Comparison of ENCODE assay signal across 13 cellular contexts in genomic region chr20:21513181-21513663, GRCh38. TPM values are rescaled to one million over a fixed set of nuclear protein-coding genes. Genes with fewer than 3 reads are reported as not detected.
A peak's percentile ranks its signal among the peaks of the same experiment; 100 is the strongest.
DNase-seq lines count a peak whose midpoint lies in the region; ATAC-seq and TF ChIP-seq lines count a peak whose summit lies in the region.
"Had no signal": no experiment of that assay in that cellular context is flagged by ENCODE, and none has a peak within 500 bp of the region (broad histone marks: within the 10 kb centered on the region; RNA-seq: fewer than 3 reads in every experiment).

No MANE protein-coding gene starts in this region.

- TF ChIP-seq CTCF in esophagus muscularis mucosa (IDR thresholded peaks at IDR 0.05), result no peak
- no peak for TF ChIP-seq CTCF in gastrocnemius medialis (IDR thresholded peaks at IDR 0.05 in 4 of 5, conservative IDR thresholded peaks at IDR 0.05 in 1 of 5)
- TF ChIP-seq CTCF in body of pancreas (IDR thresholded peaks at IDR 0.05), result no peak

- ATAC-seq in gastrocnemius medialis, result no peak
- no peak for ATAC-seq in body of pancreas

- H3K4me3 ChIP-seq in NT2/D1 (ENCODE audit: insufficient read length, low read depth) (peak overlapping the region; percentile 15), esophagus muscularis mucosa (peak overlapping the region; percentile 34 to 49 (median 46)), gastrocnemius medialis (peak overlapping the region; percentile 30 to 53 (median 38)), body of pancreas (no peak overlapping the region)

- H3K36me3 ChIP-seq in NT2/D1 (ENCODE audit: insufficient read depth, insufficient read length, low read length), result no peaks in the 10 kb centered on the region
- H3K36me3 ChIP-seq in esophagus muscularis mucosa, result no peaks in the 10 kb centered on the region
- H3K36me3 ChIP-seq in gastrocnemius medialis, result no peaks in the 10 kb centered on the region
- H3K36me3 ChIP-seq in body of pancreas (replicated peaks in 1 of 2; ENCODE audit: insufficient read depth in 1 of 2, low read depth in 2 of 2), result no peaks in the 10 kb centered on the region
- H3K36me3 ChIP-seq: pancreas, Peyer's patch had no signal

- WGBS in esophagus muscularis mucosa, result 2% methylated on average over 20 of the region's 30 CpGs
- WGBS in body of pancreas, 2 donors, result 19 to 35% methylated on average over 18 to 30 of the region's 30 CpGs

- H3K4me1 ChIP-seq in NT2/D1 (ENCODE audit: insufficient read depth, insufficient read length) (peaks cover 8% of the 10 kb centered on the region), esophagus muscularis mucosa (peaks cover 54 to 86% (median 82%) of the 10 kb centered on the region in 4 donors), gastrocnemius medialis (peaks cover 28 to 47% of the 10 kb centered on the region in 2 donors), body of pancreas (peaks cover 35% of the 10 kb centered on the region)
- H3K4me1 ChIP-seq: pancreas had no signal

- TF ChIP-seq POLR2A in esophagus muscularis mucosa (IDR thresholded peaks at IDR 0.05; ENCODE audit: low read depth) (no peak), gastrocnemius medialis (IDR thresholded peaks at IDR 0.05) (no peak), body of pancreas (IDR thresholded peaks at IDR 0.05) (no peak)

- peak; percentile 13 for DNase-seq in NCI-H82 (lab: John Stamatoyannopoulos, UW)
- no peak for DNase-seq in NCI-H82 treated with DMSO at 0.1 percent for 48 hours (lab: John Stamatoyannopoulos, UW; ENCODE audit: unreplicated experiment)
- DNase-seq in NT2/D1 (ENCODE audit: low read depth, low spot score), result no peak
- DNase-seq in esophagus muscularis mucosa (ENCODE audit: extremely low spot score), result no peak
- no peak for DNase-seq in gastrocnemius medialis
- no peak for DNase-seq in SW480 (ENCODE audit: low spot score)
- DNase-seq in body of pancreas, result no peak
- DNase-seq in NCI-H128 (lab: John Stamatoyannopoulos, UW; ENCODE audit: unreplicated experiment), result no peak
- DNase-seq: 8988T, cortex of kidney, NCI-H1436 had no signal

- H3K27ac ChIP-seq in esophagus muscularis mucosa (replicated peaks in 1 of 4) (no peak overlapping the region), gastrocnemius medialis (no peak overlapping the region), body of pancreas (no peak overlapping the region)
- H3K27ac ChIP-seq: pancreas, Peyer's patch had no signal

- TF ChIP-seq EP300 in esophagus muscularis mucosa (IDR thresholded peaks at IDR 0.05), result no peak

- no peak overlapping the region for H3K9ac ChIP-seq in NT2/D1 (ENCODE audit: insufficient read length, low read depth)

- in situ Hi-C loops in gastrocnemius medialis (cut with MboI; ENCODE audit: low sequenced_read_pairs in 4 of 4), result no loop called here

- intact Hi-C loops in esophagus muscularis mucosa (cut with DNase I), result no loop called here
- intact Hi-C loops in gastrocnemius medialis (cut with DNase I; ENCODE audit: low total_unique reads), result no loop called here
- intact Hi-C loops in body of pancreas (cut with DNase I), result no loop called here

- H3K9me3 ChIP-seq in NT2/D1 (ENCODE audit: insufficient read depth, low read length), result no peaks in the 10 kb centered on the region
- H3K9me3 ChIP-seq in esophagus muscularis mucosa, result no peaks in the 10 kb centered on the region
- no peaks in the 10 kb centered on the region for H3K9me3 ChIP-seq in gastrocnemius medialis
- no peaks in the 10 kb centered on the region for H3K9me3 ChIP-seq in body of pancreas
- H3K9me3 ChIP-seq: pancreas had no signal

- peaks cover 90% of the 10 kb centered on the region for H3K27me3 ChIP-seq in NT2/D1 (ENCODE audit: insufficient read depth, insufficient read length)
- peaks cover 5 to 100% (median 82%) of the 10 kb centered on the region in 4 donors for H3K27me3 ChIP-seq in esophagus muscularis mucosa
- H3K27me3 ChIP-seq in gastrocnemius medialis, result peaks cover 90 to 100% (median 99%) of the 10 kb centered on the region in 3 donors
- peaks cover 0 to 32% of the 10 kb centered on the region in 2 donors for H3K27me3 ChIP-seq in body of pancreas

RNA-seq across cellular contexts. Expression of gene NKX2-2, which starts 0.6 kb away (rescaled TPM):
- total RNA-seq in esophagus muscularis mucosa (not detected), gastrocnemius medialis (not detected), body of pancreas (1 to 10 TPM; 3.1 to 9.6 TPM)

Comparison
In these comparisons a context has a peak if more than half of its experiments do, and no peak if none do; other contexts are left out.
1. H3K4me3 ChIP-seq: peak in NT2/D1 (single experiment), esophagus muscularis mucosa (4 of 4) and gastrocnemius medialis (4 of 4); none in body of pancreas (0 of 2).
2. RNA of gene NKX2-2, which starts 0.6 kb away (total RNA-seq): 3.1 to 9.6 TPM in body of pancreas; not detected in esophagus muscularis mucosa and not detected in gastrocnemius medialis; every median in the first group is over 4 times any median in the second.